Comparison of ENCODE assay signal across 8 cellular contexts in genomic region chr1:186082235-186082937, GRCh38.
DNase-seq lines count a peak whose midpoint lies in the region; ATAC-seq and TF ChIP-seq lines count a peak whose summit lies in the region.

No MANE protein-coding gene starts in this region.

- intact Hi-C loops in esophagus squamous epithelium (cut with DNase I), result no loop called here

- H3K9me3 ChIP-seq in esophagus squamous epithelium, result no peaks in the 10 kb centered on the region

- TF ChIP-seq CTCF in astrocyte of the spinal cord (IDR thresholded peaks at IDR 0.05; ENCODE audit: low read depth, low read length) (no peak), esophagus squamous epithelium (IDR thresholded peaks at IDR 0.05) (no peak)

- H3K27ac Mint-ChIP-seq in stimulated activated naive CD8-positive, alpha-beta T cell treated with anti-CD3 and anti-CD28 coated beads, Interleukin-15, amount 100 ng/mL, for 72 hours, result no peak overlapping the region

- no peak overlapping the region for H3K27ac ChIP-seq in esophagus squamous epithelium

- ATAC-seq in GM21390 (IDR thresholded peaks at IDR 0.05; ENCODE audit: unreplicated experiment) (peak; percentile 59), HG03558 (IDR thresholded peaks at IDR 0.05; ENCODE audit: extremely low read depth, unreplicated experiment) (peak; percentile 35)
- peak; percentile 48 for ATAC-seq in stimulated activated naive CD8-positive, alpha-beta T cell treated with anti-CD3 and anti-CD28 coated beads, Interleukin-15, amount 100 ng/mL, for 72 hours

- TF ChIP-seq POLR2A in esophagus squamous epithelium (IDR thresholded peaks at IDR 0.05), result no peak

- peaks cover 0 to 20% (median 0%) of the 10 kb centered on the region in 3 donors for H3K4me1 ChIP-seq in esophagus squamous epithelium

- no peaks in the 10 kb centered on the region for H3K4me1 Mint-ChIP-seq in stimulated activated naive CD8-positive, alpha-beta T cell treated with anti-CD3 and anti-CD28 coated beads, Interleukin-15, amount 100 ng/mL, for 72 hours

- H3K4me3 Mint-ChIP-seq in stimulated activated naive CD8-positive, alpha-beta T cell treated with anti-CD3 and anti-CD28 coated beads, Interleukin-15, amount 100 ng/mL, for 72 hours, result no peak overlapping the region

- no peaks in the 10 kb centered on the region for H3K36me3 ChIP-seq in esophagus squamous epithelium

- H3K9me3 Mint-ChIP-seq in stimulated activated naive CD8-positive, alpha-beta T cell treated with anti-CD3 and anti-CD28 coated beads, Interleukin-15, amount 100 ng/mL, for 72 hours, result no peaks in the 10 kb centered on the region

- WGBS in esophagus squamous epithelium, 2 donors, result 29 to 34% methylated on average over 6 of the region's 6 CpGs

- no peaks in the 10 kb centered on the region for H3K27me3 Mint-ChIP-seq in stimulated activated naive CD8-positive, alpha-beta T cell treated with anti-CD3 and anti-CD28 coated beads, Interleukin-15, amount 100 ng/mL, for 72 hours

- no peak overlapping the region for H3K4me3 ChIP-seq in astrocyte of the spinal cord (ENCODE audit: low read depth, low read length)
- no peak overlapping the region for H3K4me3 ChIP-seq in esophagus squamous epithelium

- H3K27me3 ChIP-seq in esophagus squamous epithelium, result no peaks in the 10 kb centered on the region

- in situ Hi-C loops in astrocyte of the spinal cord (cut with HindIII; ENCODE audit: low sequenced_read_pairs), result no loop called here

- DNase-seq in ELR (ENCODE audit: low read depth) (peak; percentile 30), NCI-H526 (lab: John Stamatoyannopoulos, UW) (peak; percentile 94 to 97), astrocyte of the spinal cord (ENCODE audit: low read depth, low spot score) (peak; percentile 62), iris pigment epithelial cell (ENCODE audit: low read depth) (peak; percentile 93), esophagus squamous epithelium (lab: John Stamatoyannopoulos, UW) (no peak)
- peak in 1 of 2 donors; percentile 19 for DNase-seq in stimulated activated naive CD8-positive, alpha-beta T cell treated with anti-CD3 and anti-CD28 coated beads, Interleukin-15, amount 100 ng/mL, for 72 hours
